In genomic region chr1:30852026-30852425, GRCh38 we compare ENCODE assay signal across 1 cellular context.
TF ChIP-seq lines count a peak whose summit lies in the region.

No MANE protein-coding gene starts in this region.

TF ChIP-seq in K562, 482 proteins besides CTCF, POLR2A, EP300 and RAD21 (continued from another document):
- TF ChIP-seq CLOCK (CRISPR knock-in tag; IDR thresholded peaks at IDR 0.05; ENCODE audit: borderline replicate concordance): no peak
- TF ChIP-seq PRPF4 (IDR thresholded peaks at IDR 0.05; ENCODE audit: insufficient read depth, low read depth, low read length, poor library complexity, severe bottlenecking): no peak
- TF ChIP-seq, protein P1, sequence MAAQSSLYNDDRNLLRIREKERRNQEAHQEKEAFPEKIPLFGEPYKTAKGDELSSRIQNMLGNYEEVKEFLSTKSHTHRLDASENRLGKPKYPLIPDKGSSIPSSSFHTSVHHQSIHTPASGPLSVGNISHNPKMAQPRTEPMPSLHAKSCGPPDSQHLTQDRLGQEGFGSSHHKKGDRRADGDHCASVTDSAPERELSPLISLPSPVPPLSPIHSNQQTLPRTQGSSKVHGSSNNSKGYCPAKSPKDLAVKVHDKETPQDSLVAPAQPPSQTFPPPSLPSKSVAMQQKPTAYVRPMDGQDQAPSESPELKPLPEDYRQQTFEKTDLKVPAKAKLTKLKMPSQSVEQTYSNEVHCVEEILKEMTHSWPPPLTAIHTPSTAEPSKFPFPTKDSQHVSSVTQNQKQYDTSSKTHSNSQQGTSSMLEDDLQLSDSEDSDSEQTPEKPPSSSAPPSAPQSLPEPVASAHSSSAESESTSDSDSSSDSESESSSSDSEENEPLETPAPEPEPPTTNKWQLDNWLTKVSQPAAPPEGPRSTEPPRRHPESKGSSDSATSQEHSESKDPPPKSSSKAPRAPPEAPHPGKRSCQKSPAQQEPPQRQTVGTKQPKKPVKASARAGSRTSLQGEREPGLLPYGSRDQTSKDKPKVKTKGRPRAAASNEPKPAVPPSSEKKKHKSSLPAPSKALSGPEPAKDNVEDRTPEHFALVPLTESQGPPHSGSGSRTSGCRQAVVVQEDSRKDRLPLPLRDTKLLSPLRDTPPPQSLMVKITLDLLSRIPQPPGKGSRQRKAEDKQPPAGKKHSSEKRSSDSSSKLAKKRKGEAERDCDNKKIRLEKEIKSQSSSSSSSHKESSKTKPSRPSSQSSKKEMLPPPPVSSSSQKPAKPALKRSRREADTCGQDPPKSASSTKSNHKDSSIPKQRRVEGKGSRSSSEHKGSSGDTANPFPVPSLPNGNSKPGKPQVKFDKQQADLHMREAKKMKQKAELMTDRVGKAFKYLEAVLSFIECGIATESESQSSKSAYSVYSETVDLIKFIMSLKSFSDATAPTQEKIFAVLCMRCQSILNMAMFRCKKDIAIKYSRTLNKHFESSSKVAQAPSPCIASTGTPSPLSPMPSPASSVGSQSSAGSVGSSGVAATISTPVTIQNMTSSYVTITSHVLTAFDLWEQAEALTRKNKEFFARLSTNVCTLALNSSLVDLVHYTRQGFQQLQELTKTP (IDR thresholded peaks at IDR 0.05; ENCODE audit: low read depth in 1 of 2, partially characterized antibody in 2 of 2): no peak
- TF ChIP-seq BRF1 (IDR thresholded peaks at IDR 0.05; ENCODE audit: borderline replicate concordance, extremely low read depth, insufficient read length): no peak
- no peak for TF ChIP-seq ETV5 (CRISPR knock-in tag; IDR thresholded peaks at IDR 0.05; ENCODE audit: low read depth)
- no peak for TF ChIP-seq NBN (IDR thresholded peaks at IDR 0.05; ENCODE audit: low read depth)
- no peak for TF ChIP-seq ZBTB5 (IDR thresholded peaks at IDR 0.05)
- no peak for TF ChIP-seq RNF2 (IDR thresholded peaks at IDR 0.05)
- TF ChIP-seq MTA1 (IDR thresholded peaks at IDR 0.05; ENCODE audit: borderline replicate concordance): no peak
- no peak for TF ChIP-seq GTF2E2 (tag; IDR thresholded peaks at IDR 0.05)
- TF ChIP-seq NCOA1 (IDR thresholded peaks at IDR 0.05; ENCODE audit: low read depth): no peak
- TF ChIP-seq PHF8 (IDR thresholded peaks at IDR 0.05; ENCODE audit: borderline replicate concordance, low read length): no peak
- no peak for TF ChIP-seq PHF20 (IDR thresholded peaks at IDR 0.05; ENCODE audit: partially characterized antibody)
- no peak for TF ChIP-seq NEUROD1 (IDR thresholded peaks at IDR 0.05; ENCODE audit: borderline replicate concordance, low read depth, low read length, partially characterized antibody)
